27 cellular contexts compared by ENCODE assay signal in genomic region chr19:9996541-9996940, GRCh38. TPM values are rescaled to one million over a fixed set of nuclear protein-coding genes. Genes with fewer than 3 reads are reported as not detected.
A peak's percentile ranks its signal among the peaks of the same experiment; 100 is the strongest.
DNase-seq lines count a peak whose midpoint lies in the region; ATAC-seq and TF ChIP-seq lines count a peak whose summit lies in the region.
"Had no signal": no experiment of that assay in that cellular context is flagged by ENCODE, and none has a peak within 500 bp of the region (broad histone marks: within the 10 kb centered on the region; RNA-seq: fewer than 3 reads in every experiment).

No MANE protein-coding gene starts in this region.

- CTCF ChIA-PET in HEK293 (lab: Yijun Ruan, JAX), result no interaction called here
- CTCF ChIA-PET in A673 (lab: Charles Lee), result no interaction called here

- DNase-seq in AG10803 (ENCODE audit: low read depth), result peak; percentile 31
- peak; percentile 16 for DNase-seq in amniotic epithelial cell (ENCODE audit: low read depth)
- no peak for DNase-seq in nephron progenitor cell
- DNase-seq in gastrocnemius medialis, result no peak
- DNase-seq in A673 (ENCODE audit: low spot score), result no peak
- DNase-seq: 8988T; CD4-positive, CD25-positive, alpha-beta regulatory T cell; DMS153; GDM1; KG1; MM.1S; NCI-H2029; NCI-H446; NCI-H524 treated with DMSO at 0.1 percent for 48 hours; NCI-H82; PC-9; SJCRH30 had no signal

- H3K4me1 ChIP-seq in HEK293 (ENCODE audit: control insufficient read depth, insufficient read depth, low read length), result no peaks in the 10 kb centered on the region
- H3K4me1 ChIP-seq in gastrocnemius medialis, result no peaks in the 10 kb centered on the region
- H3K4me1 ChIP-seq in A673 (ENCODE audit: insufficient read depth, low read length, poor library complexity, severe bottlenecking), result peaks cover 3% of the 10 kb centered on the region
- H3K4me1 ChIP-seq: SJCRH30 had no signal

- no peak for ATAC-seq in gastrocnemius medialis
- ATAC-seq in GM19035 (IDR thresholded peaks at IDR 0.05; ENCODE audit: unreplicated experiment), result no peak
- ATAC-seq in esophagus mucosa, result no peak
- ATAC-seq: GM12878, HCT116, Right ventricle myocardium inferior, SK-N-SH treated with all-trans-retinoic acid at 6 μM for 48 hours had no signal

- H3K4me1 Mint-ChIP-seq in nephron progenitor cell, result peaks cover 24% of the 10 kb centered on the region

- TF ChIP-seq POLR2A in gastrocnemius medialis (IDR thresholded peaks at IDR 0.05), result no peak

- no peak overlapping the region for H3K4me3 ChIP-seq in AG10803 (ENCODE audit: low read length)
- no peak overlapping the region for H3K4me3 ChIP-seq in HEK293 (ENCODE audit: low read depth, low read length)
- no peak overlapping the region for H3K4me3 ChIP-seq in gastrocnemius medialis
- H3K4me3 ChIP-seq in A673 (ENCODE audit: low read depth, low read length, poor library complexity, severe bottlenecking), result no peak overlapping the region
- H3K4me3 ChIP-seq: BLaER1, GM12878, PC-9, SJCRH30 had no signal

- H3K27me3 ChIP-seq in gastrocnemius medialis (no peaks in the 10 kb centered on the region), A673 (replicated peaks; ENCODE audit: insufficient read depth, low read depth, low read length, poor library complexity) (no peaks in the 10 kb centered on the region)
- H3K27me3 ChIP-seq: BLaER1, SJCRH30 had no signal

- H3K9me3 ChIP-seq in HEK293 (ENCODE audit: control insufficient read depth, insufficient read depth, low read depth, low read length) (no peaks in the 10 kb centered on the region), gastrocnemius medialis (no peaks in the 10 kb centered on the region), A673 (ENCODE audit: low read depth, low read length, poor library complexity, severe bottlenecking) (no peaks in the 10 kb centered on the region)
- H3K9me3 ChIP-seq: BLaER1, SJCRH30 had no signal

- H3K36me3 ChIP-seq in HEK293 (ENCODE audit: control insufficient read depth in 2 of 2, insufficient read depth in 1 of 2, low read length in 2 of 2), result no peaks in the 10 kb centered on the region
- H3K36me3 ChIP-seq in gastrocnemius medialis, result no peaks in the 10 kb centered on the region
- H3K36me3 ChIP-seq in A673 (ENCODE audit: insufficient read depth, low read length, poor library complexity, severe bottlenecking), result no peaks in the 10 kb centered on the region
- H3K36me3 ChIP-seq: BLaER1, SJCRH30 had no signal

- H3K36me3 Mint-ChIP-seq in nephron progenitor cell (ENCODE audit: low read depth), result no peaks in the 10 kb centered on the region
- H3K36me3 Mint-ChIP-seq: CD4-positive, CD25-positive, alpha-beta regulatory T cell had no signal

- H3K27me3 Mint-ChIP-seq in nephron progenitor cell (ENCODE audit: low read depth, poor library complexity), result peaks cover 38% of the 10 kb centered on the region

- in situ Hi-C loops in gastrocnemius medialis (cut with MboI; ENCODE audit: low sequenced_read_pairs in 4 of 4), result no loop called here

- POLR2A ChIA-PET in HEK293 (lab: Yijun Ruan, JAX), result no interaction called here
- POLR2A ChIA-PET in A673 (lab: Charles Lee; ENCODE audit: low non-redundant PET), result no interaction called here

- no peaks in the 10 kb centered on the region for H3K9me3 Mint-ChIP-seq in nephron progenitor cell
- H3K9me3 Mint-ChIP-seq: CD4-positive, CD25-positive, alpha-beta regulatory T cell had no signal

- no TSS peak for BruUV-seq in A673 (replicated peaks; lab: Mats Ljungman, UMichigan)

- H3K4me3 Mint-ChIP-seq in nephron progenitor cell, result no peak overlapping the region
- H3K4me3 Mint-ChIP-seq: CD4-positive, CD25-positive, alpha-beta regulatory T cell had no signal

- TF ChIP-seq CTCF in AG10803 (conservative IDR thresholded peaks at IDR 0.05; ENCODE audit: low read length), result no peak
- TF ChIP-seq CTCF in HEK293 (tag by site-specific recombination; IDR thresholded peaks at IDR 0.05), result no peak
- no peak for TF ChIP-seq CTCF in nephron progenitor cell (IDR thresholded peaks at IDR 0.05)
- no peak for TF ChIP-seq CTCF in gastrocnemius medialis (IDR thresholded peaks at IDR 0.05 in 4 of 5, conservative IDR thresholded peaks at IDR 0.05 in 1 of 5)
- no peak for TF ChIP-seq CTCF in A673 (conservative IDR thresholded peaks at IDR 0.05; ENCODE audit: low read depth, low read length)

- H3K27ac Mint-ChIP-seq in nephron progenitor cell, result peak overlapping the region; percentile 0
- H3K27ac Mint-ChIP-seq: CD4-positive, CD25-positive, alpha-beta regulatory T cell had no signal

- no peak overlapping the region for H3K27ac ChIP-seq in HEK293 (ENCODE audit: extremely low read depth, low read depth, low read length)
- no peak overlapping the region for H3K27ac ChIP-seq in gastrocnemius medialis
- H3K27ac ChIP-seq in A673 (ENCODE audit: low read depth, low read length, poor library complexity, severe bottlenecking), result no peak overlapping the region
- H3K27ac ChIP-seq: BLaER1, PC-9, SJCRH30 had no signal

- intact Hi-C loops in gastrocnemius medialis (cut with DNase I; ENCODE audit: low total_unique reads), result no loop called here
- intact Hi-C loops in A673 (cut with micrococcal nuclease; ENCODE audit: unreplicated experiment), result no loop called here

TF ChIP-seq in HEK293, 187 proteins besides CTCF, POLR2A, EP300 and RAD21:
- TF ChIP-seq ZNF776 (tag by site-specific recombination; IDR thresholded peaks at IDR 0.05; ENCODE audit: borderline replicate concordance) (0 out of 2 replicates have a peak, but pooled peaks have one; percentile 37), PRDM10 (tag by site-specific recombination; IDR thresholded peaks at IDR 0.05) (no peak), BCL11A (tag by site-specific recombination; IDR thresholded peaks at IDR 0.05; ENCODE audit: low read depth) (no peak), YY2 (tag by site-specific recombination; IDR thresholded peaks at IDR 0.05) (no peak), ZNF121 (tag by site-specific recombination; IDR thresholded peaks at IDR 0.05) (no peak), ZNF366 (tag by site-specific recombination; conservative IDR thresholded peaks at IDR 0.05) (peak; percentile 86), PRDM1 (tag by site-specific recombination; IDR thresholded peaks at IDR 0.05) (0 out of 2 replicates have a peak, but pooled peaks have one; percentile 27), ZNF837 (tag by site-specific recombination; IDR thresholded peaks at IDR 0.05) (no peak), ZBTB7A (tag by site-specific recombination; IDR thresholded peaks at IDR 0.05; ENCODE audit: low read depth) (no peak)

RNA-seq across cellular contexts. Expression of gene COL5A3, which starts 13.8 kb away (rescaled TPM):
- 1 to 10 TPM; 5.7 to 9.8 (median 6.6) TPM for total RNA-seq in gastrocnemius medialis
- total RNA-seq in esophagus mucosa, result 5.6 TPM
- total RNA-seq in A673 (2021), result 6.4 and 6.8 TPM in 2 replicates
- total RNA-seq: H4, PC-9, SJCRH30 had no signal

RNA-seq across cellular contexts. Expression of gene RDH8, which starts 16.7 kb away (rescaled TPM):
- total RNA-seq in gastrocnemius medialis (not detected), esophagus mucosa (not detected), A673 (2021) (not detected in 2 replicates)
- total RNA-seq: CD4-positive, CD25-positive, alpha-beta regulatory T cell; Daoy; GM12878; H4; PC-9; Right ventricle myocardium inferior; SJCRH30 had no signal

Comparison
In these comparisons a context has a peak if more than half of its experiments do, and no peak if none do; other contexts are left out.
1. DNase-seq: peak in AG10803 (single experiment) and amniotic epithelial cell (single experiment); none in nephron progenitor cell (single experiment), gastrocnemius medialis (0 of 2) and A673 (single experiment).